ENCODE assay signal across 1 cellular context in the genomic region with DNA sequence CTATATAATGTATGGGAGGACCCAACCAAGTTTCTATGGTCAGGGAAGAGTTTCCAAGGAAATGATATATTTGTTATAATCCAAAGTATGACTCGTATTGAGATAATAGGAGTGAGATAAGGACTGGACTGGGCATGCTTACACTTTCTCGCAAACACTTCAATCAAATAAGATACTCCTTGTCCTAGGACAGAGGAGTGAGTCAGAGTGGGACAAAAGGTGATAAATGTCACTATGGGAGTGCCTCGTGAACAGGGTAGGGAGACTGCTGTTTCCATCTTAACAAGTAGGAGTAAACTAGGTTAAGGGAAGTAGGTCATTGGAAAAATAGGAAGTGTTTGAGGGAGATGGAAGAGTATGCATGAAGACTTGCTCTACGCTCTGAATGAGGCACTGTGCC.
TF ChIP-seq lines count a peak whose summit lies in the region.

No MANE protein-coding gene starts in this region.

TF ChIP-seq in HCT116, 20 proteins besides CTCF, POLR2A, EP300 and RAD21:
- TF ChIP-seq ELF1 (IDR thresholded peaks at IDR 0.05; ENCODE audit: borderline replicate concordance, low read depth), result no peak
- no peak for TF ChIP-seq CBX3 (IDR thresholded peaks at IDR 0.05; ENCODE audit: low read depth)
- no peak for TF ChIP-seq TCF7L2 (IDR thresholded peaks at IDR 0.05; ENCODE audit: borderline replicate concordance, extremely low read depth, insufficient read depth, insufficient read length)
- no peak for TF ChIP-seq ZFX (IDR thresholded peaks at IDR 0.05)
- TF ChIP-seq, protein P1, sequence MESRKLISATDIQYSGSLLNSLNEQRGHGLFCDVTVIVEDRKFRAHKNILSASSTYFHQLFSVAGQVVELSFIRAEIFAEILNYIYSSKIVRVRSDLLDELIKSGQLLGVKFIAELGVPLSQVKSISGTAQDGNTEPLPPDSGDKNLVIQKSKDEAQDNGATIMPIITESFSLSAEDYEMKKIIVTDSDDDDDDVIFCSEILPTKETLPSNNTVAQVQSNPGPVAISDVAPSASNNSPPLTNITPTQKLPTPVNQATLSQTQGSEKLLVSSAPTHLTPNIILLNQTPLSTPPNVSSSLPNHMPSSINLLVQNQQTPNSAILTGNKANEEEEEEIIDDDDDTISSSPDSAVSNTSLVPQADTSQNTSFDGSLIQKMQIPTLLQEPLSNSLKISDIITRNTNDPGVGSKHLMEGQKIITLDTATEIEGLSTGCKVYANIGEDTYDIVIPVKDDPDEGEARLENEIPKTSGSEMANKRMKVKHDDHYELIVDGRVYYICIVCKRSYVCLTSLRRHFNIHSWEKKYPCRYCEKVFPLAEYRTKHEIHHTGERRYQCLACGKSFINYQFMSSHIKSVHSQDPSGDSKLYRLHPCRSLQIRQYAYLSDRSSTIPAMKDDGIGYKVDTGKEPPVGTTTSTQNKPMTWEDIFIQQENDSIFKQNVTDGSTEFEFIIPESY (IDR thresholded peaks at IDR 0.05; ENCODE audit: extremely low read depth, insufficient replicate concordance, low read length), result no peak
- TF ChIP-seq FOSL1 (IDR thresholded peaks at IDR 0.05; ENCODE audit: low read depth), result peak; percentile 27; the same call in 1 of the 2 replicates
- TF ChIP-seq SIN3A (IDR thresholded peaks at IDR 0.05; ENCODE audit: low read depth), result no peak
